In the genomic region with DNA sequence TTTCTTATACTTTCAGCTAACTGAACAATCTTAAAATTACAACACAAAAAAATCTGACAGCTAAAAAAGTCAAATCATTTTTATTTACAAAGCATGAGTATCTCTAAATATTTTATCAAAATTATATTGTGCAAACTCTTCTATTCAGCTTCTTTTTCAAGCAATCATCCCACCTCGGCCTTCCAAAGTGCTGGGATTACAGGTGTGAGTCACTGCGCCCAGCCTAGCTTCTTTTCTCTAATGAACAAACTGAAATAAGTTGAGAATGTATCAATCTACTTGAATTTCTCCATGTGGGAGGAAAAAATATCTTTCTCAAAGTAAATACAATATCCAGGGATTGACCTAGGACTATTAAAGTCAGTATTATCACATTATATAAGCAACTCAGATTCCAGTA, we compare ENCODE assay signal across 21 cellular contexts.
"Had no signal": no experiment of that assay in that cellular context is flagged by ENCODE, and none has a peak within 500 bp of the region (broad histone marks: within the 10 kb centered on the region; RNA-seq: fewer than 3 reads in every experiment).

No MANE protein-coding gene starts in this region.

- H3K9me3 Mint-ChIP-seq: dendritic cell treated with granulocyte-macrophage colony-stimulating factor and Interleukin-4, amounts not matched to agents 40 ng/mL and 50 ng/mL, for 4 days; effector memory CD8-positive, alpha-beta T cell; endodermal cell had no signal

- ATAC-seq: effector memory CD8-positive, alpha-beta T cell; esophagus mucosa; foreskin keratinocyte; gastrocnemius medialis; gastroesophageal sphincter; heart left ventricle had no signal

- H3K27ac Mint-ChIP-seq: dendritic cell treated with granulocyte-macrophage colony-stimulating factor and Interleukin-4, amounts not matched to agents 40 ng/mL and 50 ng/mL, for 4 days; endodermal cell had no signal

- DNase-seq: colonic mucosa; cortex of kidney; dermis blood vessel endothelial cell; dorsolateral prefrontal cortex; effector CD4-positive, alpha-beta T cell; effector CD8-positive, alpha-beta T cell; effector memory CD4-positive, alpha-beta T cell; effector memory CD8-positive, alpha-beta T cell; endodermal cell; erythroblast; esophagus squamous epithelium; foreskin fibroblast; foreskin keratinocyte; foreskin melanocyte; gastrocnemius medialis; glutamatergic neuron; heart left ventricle; heart right ventricle had no signal

- H3K27me3 Mint-ChIP-seq: dendritic cell treated with granulocyte-macrophage colony-stimulating factor and Interleukin-4, amounts not matched to agents 40 ng/mL and 50 ng/mL, for 4 days; effector memory CD8-positive, alpha-beta T cell had no signal

- H3K4me3 Mint-ChIP-seq: dendritic cell treated with granulocyte-macrophage colony-stimulating factor and Interleukin-4, amounts not matched to agents 40 ng/mL and 50 ng/mL, for 4 days; effector memory CD8-positive, alpha-beta T cell; endodermal cell had no signal
